In the genomic region with DNA sequence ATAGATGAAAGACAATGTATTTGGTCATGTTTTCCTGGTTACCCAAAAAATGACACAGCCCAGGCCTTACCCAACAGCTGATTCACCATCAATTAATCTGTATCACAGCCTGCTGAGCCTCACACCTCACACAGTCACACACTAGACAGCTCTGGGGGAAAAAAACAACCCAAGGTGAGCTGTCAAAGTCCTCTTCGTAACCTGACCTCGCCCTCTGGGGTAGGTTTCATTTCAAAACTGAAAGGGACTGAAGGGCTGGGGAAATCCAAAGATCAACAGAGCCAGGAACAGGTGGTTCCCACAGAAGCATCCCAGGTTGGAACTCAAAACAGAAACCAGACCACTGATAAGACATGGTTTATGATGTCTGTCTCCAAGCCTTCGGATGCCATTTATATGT, we compare ENCODE assay signal across 1 cellular context.
A peak's percentile ranks its signal among the peaks of the same experiment; 100 is the strongest.
TF ChIP-seq lines count a peak whose summit lies in the region.

No MANE protein-coding gene starts in this region.

TF ChIP-seq in HepG2, 621 proteins besides CTCF, POLR2A, EP300 and RAD21 (continued from another document and continues in another):
- TF ChIP-seq, protein P1, sequence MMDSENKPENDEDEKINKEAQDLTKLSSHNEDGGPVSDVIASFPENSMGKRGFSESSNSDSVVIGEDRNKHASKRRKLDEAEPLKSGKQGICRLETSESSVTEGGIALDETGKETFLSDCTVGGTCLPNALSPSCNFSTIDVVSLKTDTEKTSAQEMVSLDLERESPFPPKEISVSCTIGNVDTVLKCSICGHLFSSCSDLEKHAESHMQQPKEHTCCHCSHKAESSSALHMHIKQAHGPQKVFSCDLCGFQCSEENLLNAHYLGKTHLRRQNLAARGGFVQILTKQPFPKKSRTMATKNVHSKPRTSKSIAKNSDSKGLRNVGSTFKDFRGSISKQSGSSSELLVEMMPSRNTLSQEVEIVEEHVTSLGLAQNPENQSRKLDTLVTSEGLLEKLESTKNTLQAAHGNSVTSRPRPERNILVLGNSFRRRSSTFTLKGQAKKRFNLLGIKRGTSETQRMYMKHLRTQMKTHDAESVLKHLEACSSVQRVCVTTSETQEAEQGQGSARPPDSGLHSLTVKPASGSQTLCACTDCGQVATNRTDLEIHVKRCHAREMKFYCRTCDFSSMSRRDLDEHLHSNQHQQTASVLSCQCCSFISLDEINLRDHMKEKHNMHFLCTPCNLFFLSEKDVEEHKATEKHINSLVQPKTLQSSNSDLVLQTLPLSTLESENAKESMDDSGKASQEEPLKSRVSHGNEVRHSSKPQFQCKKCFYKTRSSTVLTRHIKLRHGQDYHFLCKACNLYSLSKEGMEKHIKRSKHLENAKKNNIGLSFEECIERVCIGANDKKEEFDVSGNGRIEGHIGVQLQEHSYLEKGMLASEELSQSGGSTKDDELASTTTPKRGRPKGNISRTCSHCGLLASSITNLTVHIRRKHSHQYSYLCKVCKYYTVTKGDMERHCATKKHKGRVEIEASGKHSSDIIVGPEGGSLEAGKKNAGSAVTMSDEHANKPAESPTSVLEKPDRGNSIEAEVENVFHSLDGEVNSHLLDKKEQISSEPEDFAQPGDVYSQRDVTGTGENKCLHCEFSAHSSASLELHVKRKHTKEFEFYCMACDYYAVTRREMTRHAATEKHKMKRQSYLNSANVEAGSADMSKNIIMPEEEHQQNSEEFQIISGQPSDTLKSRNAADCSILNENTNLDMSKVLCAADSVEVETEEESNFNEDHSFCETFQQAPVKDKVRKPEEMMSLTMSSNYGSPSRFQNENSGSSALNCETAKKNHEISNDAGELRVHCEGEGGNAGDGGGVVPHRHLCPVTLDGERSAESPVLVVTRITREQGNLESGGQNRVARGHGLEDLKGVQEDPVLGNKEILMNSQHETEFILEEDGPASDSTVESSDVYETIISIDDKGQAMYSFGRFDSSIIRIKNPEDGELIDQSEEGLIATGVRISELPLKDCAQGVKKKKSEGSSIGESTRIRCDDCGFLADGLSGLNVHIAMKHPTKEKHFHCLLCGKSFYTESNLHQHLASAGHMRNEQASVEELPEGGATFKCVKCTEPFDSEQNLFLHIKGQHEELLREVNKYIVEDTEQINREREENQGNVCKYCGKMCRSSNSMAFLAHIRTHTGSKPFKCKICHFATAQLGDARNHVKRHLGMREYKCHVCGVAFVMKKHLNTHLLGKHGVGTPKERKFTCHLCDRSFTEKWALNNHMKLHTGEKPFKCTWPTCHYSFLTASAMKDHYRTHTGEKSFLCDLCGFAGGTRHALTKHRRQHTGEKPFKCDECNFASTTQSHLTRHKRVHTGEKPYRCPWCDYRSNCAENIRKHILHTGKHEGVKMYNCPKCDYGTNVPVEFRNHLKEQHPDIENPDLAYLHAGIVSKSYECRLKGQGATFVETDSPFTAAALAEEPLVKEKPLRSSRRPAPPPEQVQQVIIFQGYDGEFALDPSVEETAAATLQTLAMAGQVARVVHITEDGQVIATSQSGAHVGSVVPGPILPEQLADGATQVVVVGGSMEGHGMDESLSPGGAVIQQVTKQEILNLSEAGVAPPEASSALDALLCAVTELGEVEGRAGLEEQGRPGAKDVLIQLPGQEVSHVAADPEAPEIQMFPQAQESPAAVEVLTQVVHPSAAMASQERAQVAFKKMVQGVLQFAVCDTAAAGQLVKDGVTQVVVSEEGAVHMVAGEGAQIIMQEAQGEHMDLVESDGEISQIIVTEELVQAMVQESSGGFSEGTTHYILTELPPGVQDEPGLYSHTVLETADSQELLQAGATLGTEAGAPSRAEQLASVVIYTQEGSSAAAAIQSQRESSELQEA (CRISPR knock-in tag; IDR thresholded peaks at IDR 0.05; ENCODE audit: not compliant biosample characterization) = no peak
- TF ChIP-seq, protein P2, sequence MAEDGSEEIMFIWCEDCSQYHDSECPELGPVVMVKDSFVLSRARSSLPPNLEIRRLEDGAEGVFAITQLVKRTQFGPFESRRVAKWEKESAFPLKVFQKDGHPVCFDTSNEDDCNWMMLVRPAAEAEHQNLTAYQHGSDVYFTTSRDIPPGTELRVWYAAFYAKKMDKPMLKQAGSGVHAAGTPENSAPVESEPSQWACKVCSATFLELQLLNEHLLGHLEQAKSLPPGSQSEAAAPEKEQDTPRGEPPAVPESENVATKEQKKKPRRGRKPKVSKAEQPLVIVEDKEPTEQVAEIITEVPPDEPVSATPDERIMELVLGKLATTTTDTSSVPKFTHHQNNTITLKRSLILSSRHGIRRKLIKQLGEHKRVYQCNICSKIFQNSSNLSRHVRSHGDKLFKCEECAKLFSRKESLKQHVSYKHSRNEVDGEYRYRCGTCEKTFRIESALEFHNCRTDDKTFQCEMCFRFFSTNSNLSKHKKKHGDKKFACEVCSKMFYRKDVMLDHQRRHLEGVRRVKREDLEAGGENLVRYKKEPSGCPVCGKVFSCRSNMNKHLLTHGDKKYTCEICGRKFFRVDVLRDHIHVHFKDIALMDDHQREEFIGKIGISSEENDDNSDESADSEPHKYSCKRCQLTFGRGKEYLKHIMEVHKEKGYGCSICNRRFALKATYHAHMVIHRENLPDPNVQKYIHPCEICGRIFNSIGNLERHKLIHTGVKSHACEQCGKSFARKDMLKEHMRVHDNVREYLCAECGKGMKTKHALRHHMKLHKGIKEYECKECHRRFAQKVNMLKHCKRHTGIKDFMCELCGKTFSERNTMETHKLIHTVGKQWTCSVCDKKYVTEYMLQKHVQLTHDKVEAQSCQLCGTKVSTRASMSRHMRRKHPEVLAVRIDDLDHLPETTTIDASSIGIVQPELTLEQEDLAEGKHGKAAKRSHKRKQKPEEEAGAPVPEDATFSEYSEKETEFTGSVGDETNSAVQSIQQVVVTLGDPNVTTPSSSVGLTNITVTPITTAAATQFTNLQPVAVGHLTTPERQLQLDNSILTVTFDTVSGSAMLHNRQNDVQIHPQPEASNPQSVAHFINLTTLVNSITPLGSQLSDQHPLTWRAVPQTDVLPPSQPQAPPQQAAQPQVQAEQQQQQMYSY (CRISPR knock-in tag; IDR thresholded peaks at IDR 0.05) = no peak
- TF ChIP-seq AGO1 (IDR thresholded peaks at IDR 0.05; ENCODE audit: low read depth, low read length, poor library complexity, severe bottlenecking) (no peak), ZNF629 (CRISPR knock-in tag; conservative IDR thresholded peaks at IDR 0.05) (no peak), REPIN1 (CRISPR knock-in tag; IDR thresholded peaks at IDR 0.05; ENCODE audit: borderline replicate concordance, low read depth) (peak; percentile 32; the same call in 1 of the 2 replicates), ZNF274 (CRISPR knock-in tag; IDR thresholded peaks at IDR 0.05) (no peak), ZNF652 (CRISPR knock-in tag; IDR thresholded peaks at IDR 0.05; ENCODE audit: borderline replicate concordance, low read depth) (no peak), ZNF879 (CRISPR knock-in tag; IDR thresholded peaks at IDR 0.05) (no peak), PTBP1 (IDR thresholded peaks at IDR 0.05; ENCODE audit: low read depth, low read length, poor library complexity, severe bottlenecking) (no peak), ZNF143 (CRISPR knock-in tag; IDR thresholded peaks at IDR 0.05) (no peak), ZNF749 (CRISPR knock-in tag; IDR thresholded peaks at IDR 0.05; ENCODE audit: borderline replicate concordance) (no peak), TBL1XR1 (IDR thresholded peaks at IDR 0.05; ENCODE audit: borderline replicate concordance, low read length, partially characterized antibody) (no peak), TBX3 (IDR thresholded peaks at IDR 0.05; ENCODE audit: borderline replicate concordance) (peak; percentile 13; the same call in 1 of the 2 replicates), BHLHE40 (IDR thresholded peaks at IDR 0.05; ENCODE audit: low read length) (no peak), RFX5 (IDR thresholded peaks at IDR 0.05; ENCODE audit: low read depth, low read length) (no peak), HNF4G (IDR thresholded peaks at IDR 0.05; ENCODE audit: borderline replicate concordance, low read depth, low read length) (peak; percentile 58), HNF4G (CRISPR knock-in tag; IDR thresholded peaks at IDR 0.05; ENCODE audit: borderline replicate concordance, low read depth) (peak; percentile 59; the same call in 1 of the 2 replicates), HNRNPLL (IDR thresholded peaks at IDR 0.05; ENCODE audit: low read depth, low read length, poor library complexity, severe bottlenecking) (no peak), CENPX (CRISPR knock-in tag; IDR thresholded peaks at IDR 0.05) (no peak), DR1 (CRISPR knock-in tag; IDR thresholded peaks at IDR 0.05) (no peak), CBX5 (CRISPR knock-in tag; IDR thresholded peaks at IDR 0.05; ENCODE audit: borderline replicate concordance) (no peak), FOXP1 (IDR thresholded peaks at IDR 0.05) (no peak), FOXP1 (CRISPR knock-in tag; IDR thresholded peaks at IDR 0.05) (no peak)
- TF ChIP-seq, protein P3, sequence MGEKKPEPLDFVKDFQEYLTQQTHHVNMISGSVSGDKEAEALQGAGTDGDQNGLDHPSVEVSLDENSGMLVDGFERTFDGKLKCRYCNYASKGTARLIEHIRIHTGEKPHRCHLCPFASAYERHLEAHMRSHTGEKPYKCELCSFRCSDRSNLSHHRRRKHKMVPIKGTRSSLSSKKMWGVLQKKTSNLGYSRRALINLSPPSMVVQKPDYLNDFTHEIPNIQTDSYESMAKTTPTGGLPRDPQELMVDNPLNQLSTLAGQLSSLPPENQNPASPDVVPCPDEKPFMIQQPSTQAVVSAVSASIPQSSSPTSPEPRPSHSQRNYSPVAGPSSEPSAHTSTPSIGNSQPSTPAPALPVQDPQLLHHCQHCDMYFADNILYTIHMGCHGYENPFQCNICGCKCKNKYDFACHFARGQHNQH (CRISPR knock-in tag; IDR thresholded peaks at IDR 0.05) = no peak
- TF ChIP-seq, protein P4, sequence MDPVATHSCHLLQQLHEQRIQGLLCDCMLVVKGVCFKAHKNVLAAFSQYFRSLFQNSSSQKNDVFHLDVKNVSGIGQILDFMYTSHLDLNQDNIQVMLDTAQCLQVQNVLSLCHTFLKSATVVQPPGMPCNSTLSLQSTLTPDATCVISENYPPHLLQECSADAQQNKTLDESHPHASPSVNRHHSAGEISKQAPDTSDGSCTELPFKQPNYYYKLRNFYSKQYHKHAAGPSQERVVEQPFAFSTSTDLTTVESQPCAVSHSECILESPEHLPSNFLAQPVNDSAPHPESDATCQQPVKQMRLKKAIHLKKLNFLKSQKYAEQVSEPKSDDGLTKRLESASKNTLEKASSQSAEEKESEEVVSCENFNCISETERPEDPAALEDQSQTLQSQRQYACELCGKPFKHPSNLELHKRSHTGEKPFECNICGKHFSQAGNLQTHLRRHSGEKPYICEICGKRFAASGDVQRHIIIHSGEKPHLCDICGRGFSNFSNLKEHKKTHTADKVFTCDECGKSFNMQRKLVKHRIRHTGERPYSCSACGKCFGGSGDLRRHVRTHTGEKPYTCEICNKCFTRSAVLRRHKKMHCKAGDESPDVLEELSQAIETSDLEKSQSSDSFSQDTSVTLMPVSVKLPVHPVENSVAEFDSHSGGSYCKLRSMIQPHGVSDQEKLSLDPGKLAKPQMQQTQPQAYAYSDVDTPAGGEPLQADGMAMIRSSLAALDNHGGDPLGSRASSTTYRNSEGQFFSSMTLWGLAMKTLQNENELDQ (CRISPR knock-in tag; IDR thresholded peaks at IDR 0.05; ENCODE audit: borderline replicate concordance) = no peak
- TF ChIP-seq, protein P5, sequence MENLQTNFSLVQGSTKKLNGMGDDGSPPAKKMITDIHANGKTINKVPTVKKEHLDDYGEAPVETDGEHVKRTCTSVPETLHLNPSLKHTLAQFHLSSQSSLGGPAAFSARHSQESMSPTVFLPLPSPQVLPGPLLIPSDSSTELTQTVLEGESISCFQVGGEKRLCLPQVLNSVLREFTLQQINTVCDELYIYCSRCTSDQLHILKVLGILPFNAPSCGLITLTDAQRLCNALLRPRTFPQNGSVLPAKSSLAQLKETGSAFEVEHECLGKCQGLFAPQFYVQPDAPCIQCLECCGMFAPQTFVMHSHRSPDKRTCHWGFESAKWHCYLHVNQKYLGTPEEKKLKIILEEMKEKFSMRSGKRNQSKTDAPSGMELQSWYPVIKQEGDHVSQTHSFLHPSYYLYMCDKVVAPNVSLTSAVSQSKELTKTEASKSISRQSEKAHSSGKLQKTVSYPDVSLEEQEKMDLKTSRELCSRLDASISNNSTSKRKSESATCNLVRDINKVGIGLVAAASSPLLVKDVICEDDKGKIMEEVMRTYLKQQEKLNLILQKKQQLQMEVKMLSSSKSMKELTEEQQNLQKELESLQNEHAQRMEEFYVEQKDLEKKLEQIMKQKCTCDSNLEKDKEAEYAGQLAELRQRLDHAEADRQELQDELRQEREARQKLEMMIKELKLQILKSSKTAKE (CRISPR knock-in tag; IDR thresholded peaks at IDR 0.05; ENCODE audit: borderline replicate concordance) = no peak
- TF ChIP-seq, protein P6, sequence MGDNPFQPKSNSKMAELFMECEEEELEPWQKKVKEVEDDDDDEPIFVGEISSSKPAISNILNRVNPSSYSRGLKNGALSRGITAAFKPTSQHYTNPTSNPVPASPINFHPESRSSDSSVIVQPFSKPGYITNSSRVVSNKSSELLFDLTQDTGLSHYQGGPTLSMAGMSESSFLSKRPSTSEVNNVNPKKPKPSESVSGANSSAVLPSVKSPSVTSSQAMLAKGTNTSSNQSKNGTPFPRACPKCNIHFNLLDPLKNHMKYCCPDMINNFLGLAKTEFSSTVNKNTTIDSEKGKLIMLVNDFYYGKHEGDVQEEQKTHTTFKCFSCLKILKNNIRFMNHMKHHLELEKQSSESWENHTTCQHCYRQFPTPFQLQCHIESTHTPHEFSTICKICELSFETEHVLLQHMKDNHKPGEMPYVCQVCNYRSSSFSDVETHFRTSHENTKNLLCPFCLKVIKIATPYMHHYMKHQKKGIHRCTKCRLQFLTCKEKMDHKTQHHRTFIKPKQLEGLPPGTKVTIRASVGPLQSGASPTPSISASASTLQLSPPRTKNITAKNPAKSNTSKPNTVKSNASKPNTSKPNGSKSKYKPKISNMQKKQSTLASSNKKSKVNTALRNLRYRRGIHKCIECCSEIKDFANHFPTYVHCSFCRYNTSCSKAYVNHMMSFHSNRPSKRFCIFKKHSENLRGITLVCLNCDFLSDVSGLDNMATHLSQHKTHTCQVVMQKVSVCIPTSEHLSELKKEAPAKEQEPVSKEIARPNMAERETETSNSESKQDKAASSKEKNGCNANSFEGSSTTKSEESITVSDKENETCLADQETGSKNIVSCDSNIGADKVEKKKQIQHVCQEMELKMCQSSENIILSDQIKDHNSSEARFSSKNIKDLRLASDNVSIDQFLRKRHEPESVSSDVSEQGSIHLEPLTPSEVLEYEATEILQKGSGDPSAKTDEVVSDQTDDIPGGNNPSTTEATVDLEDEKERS (CRISPR knock-in tag; IDR thresholded peaks at IDR 0.05) = no peak
